Comparison of ENCODE assay signal across 32 cellular contexts in genomic region chr7:156176039-156176438, GRCh38.
"Had no signal": no experiment of that assay in that cellular context is flagged by ENCODE, and none has a peak within 500 bp of the region (broad histone marks: within the 10 kb centered on the region; RNA-seq: fewer than 3 reads in every experiment).

No MANE protein-coding gene starts in this region.

- H3K9me3 Mint-ChIP-seq: activated B cell treated with CpG ODN at 0.5 μM for 24 hours; activated CD8-positive, alpha-beta T cell treated with anti-CD3 and anti-CD28 coated beads for 36 hours; activated naive CD4-positive, alpha-beta T cell treated with anti-CD3 and anti-CD28 coated beads, Interleukin-2, amount 10 ng/mL, durations not matched to agents 7 days and 5 days; activated T-cell treated with anti-CD3 and anti-CD28 coated beads, Interleukin-2, amount 50 U/mL, for 4 hours; activated T-helper 17 cell treated with anti-CD3 and anti-CD28 coated beads, Interleukin-2, amount 50 U/mL, for 72 hours; effector memory CD8-positive, alpha-beta T cell; T-cell; T-helper 1 cell treated with Interleukin-12 subunit alpha and Interleukin-12 subunit beta and Interleukin-4 antibody, amounts not matched to agents 30 μg/mL and 1 μg/mL, for 36 hours had no signal

- H3K27me3 Mint-ChIP-seq: activated B cell treated with CpG ODN at 0.5 μM for 24 hours; activated naive CD8-positive, alpha-beta T cell had no signal

- H3K4me1 Mint-ChIP-seq: activated B cell treated with CpG ODN at 0.5 μM for 24 hours; activated naive CD4-positive, alpha-beta T cell treated with anti-CD3 and anti-CD28 coated beads, Interleukin-2, amount 10 ng/mL, durations not matched to agents 7 days and 5 days; activated T-helper 17 cell treated with anti-CD3 and anti-CD28 coated beads, Interleukin-2, amount 50 U/mL, for 72 hours had no signal

- H3K4me1 ChIP-seq: body of pancreas, esophagus squamous epithelium had no signal

- ATAC-seq: activated CD4-positive, CD25-positive, alpha-beta regulatory T cell treated with anti-CD3 and anti-CD28 coated beads, Interleukin-2, amount 50 U/mL, for 24 hours; activated CD8-positive, alpha-beta T cell treated with anti-CD3 and anti-CD28 coated beads for 36 hours; activated T-cell treated with anti-CD3 and anti-CD28 coated beads, Interleukin-2, amount 50 U/mL, for 4 hours; activated T-helper 17 cell treated with anti-CD3 and anti-CD28 coated beads, Interleukin-2, amount 50 U/mL, for 72 hours; body of pancreas; effector memory CD8-positive, alpha-beta T cell; T-cell had no signal

- H3K9me3 ChIP-seq: body of pancreas, esophagus squamous epithelium had no signal

- H3K4me3 Mint-ChIP-seq: activated B cell treated with CpG ODN at 0.5 μM for 24 hours; activated CD8-positive, alpha-beta T cell treated with anti-CD3 and anti-CD28 coated beads for 36 hours; activated naive CD4-positive, alpha-beta T cell treated with anti-CD3 and anti-CD28 coated beads, Interleukin-2, amount 10 ng/mL, durations not matched to agents 7 days and 5 days; activated naive CD8-positive, alpha-beta T cell; activated T-cell treated with anti-CD3 and anti-CD28 coated beads, Interleukin-2, amount 50 U/mL, for 4 hours; activated T-helper 17 cell treated with anti-CD3 and anti-CD28 coated beads, Interleukin-2, amount 50 U/mL, for 72 hours; effector memory CD8-positive, alpha-beta T cell; T-cell; T-helper 1 cell treated with Interleukin-12 subunit alpha and Interleukin-12 subunit beta and Interleukin-4 antibody, amounts not matched to agents 30 μg/mL and 1 μg/mL, for 36 hours had no signal

- FAIRE-seq: colon, endometrium, endothelial cell of umbilical vein, frontal cortex had no signal

- H3K27me3 ChIP-seq: body of pancreas, esophagus squamous epithelium had no signal

- H3K27ac Mint-ChIP-seq: activated B cell treated with CpG ODN at 0.5 μM for 24 hours; activated CD8-positive, alpha-beta T cell treated with anti-CD3 and anti-CD28 coated beads for 36 hours; activated naive CD4-positive, alpha-beta T cell treated with anti-CD3 and anti-CD28 coated beads, Interleukin-2, amount 10 ng/mL, durations not matched to agents 7 days and 5 days; activated naive CD8-positive, alpha-beta T cell; activated T-helper 17 cell treated with anti-CD3 and anti-CD28 coated beads, Interleukin-2, amount 50 U/mL, for 72 hours; effector memory CD8-positive, alpha-beta T cell; T-cell; T-helper 1 cell treated with Interleukin-12 subunit alpha and Interleukin-12 subunit beta and Interleukin-4 antibody, amounts not matched to agents 30 μg/mL and 1 μg/mL, for 36 hours had no signal

- H3K27ac ChIP-seq: body of pancreas, epithelial cell of prostate, esophagus squamous epithelium, WERI-Rb-1 had no signal

- H3K4me3 ChIP-seq: body of pancreas, esophagus squamous epithelium had no signal

- DNase-seq: activated B cell treated with CpG ODN at 0.5 μM for 24 hours; activated CD4-positive, alpha-beta T cell treated with anti-CD3 and anti-CD28 coated beads for 48 hours; activated CD4-positive, alpha-beta T cell treated with anti-CD3 and anti-CD28 coated beads, Interleukin-2, amount 50 U/mL, for 1 hour; activated CD4-positive, alpha-beta T cell treated with anti-CD3 and anti-CD28 coated beads, Interleukin-2, amount 50 U/mL, for 48 hours; activated CD8-positive, alpha-beta memory T cell treated with anti-CD3 and anti-CD28 coated beads for 24 hours; activated CD8-positive, alpha-beta T cell treated with anti-CD3 and anti-CD28 coated beads for 36 hours; activated gamma-delta T cell; activated naive CD4-positive, alpha-beta T cell; activated naive CD4-positive, alpha-beta T cell treated with anti-CD3 and anti-CD28 coated beads, Interleukin-2, amount 10 ng/mL, durations not matched to agents 7 days and 5 days; activated T-cell treated with anti-CD3 and anti-CD28 coated beads, Interleukin-2, amount 50 U/mL, for 4 hours; amniotic stem cell; anterior cingulate cortex; body of pancreas; caudate nucleus; cortex of kidney; dermis blood vessel endothelial cell; effector CD4-positive, alpha-beta T cell; effector memory CD8-positive, alpha-beta T cell; esophagus squamous epithelium; SW 1271; T-cell; T-helper 9 cell; WERI-Rb-1 had no signal

- H3K36me3 Mint-ChIP-seq: activated naive CD4-positive, alpha-beta T cell treated with anti-CD3 and anti-CD28 coated beads, Interleukin-2, amount 10 ng/mL, durations not matched to agents 7 days and 5 days; activated naive CD8-positive, alpha-beta T cell; T-cell had no signal

- H3K36me3 ChIP-seq: esophagus squamous epithelium, WERI-Rb-1 had no signal
